In genomic region chr7:120600607-120601006, GRCh38 we compare ENCODE assay signal across 20 cellular contexts.
DNase-seq lines count a peak whose midpoint lies in the region; ATAC-seq, FAIRE-seq and TF ChIP-seq lines count a peak whose summit lies in the region.
"Had no signal": no experiment of that assay in that cellular context is flagged by ENCODE, and none has a peak within 500 bp of the region (broad histone marks: within the 10 kb centered on the region; RNA-seq: fewer than 3 reads in every experiment).

No MANE protein-coding gene starts in this region.

- H3K4me3 ChIP-seq in K562 (no peak overlapping the region), kidney (ENCODE audit: low read length in 2 of 2) (no peak overlapping the region)
- H3K4me3 ChIP-seq: BLaER1 treated with 17β-estradiol and CSF1 and Interleukin-3, amounts not matched to agents 10 nM and 100 nM had no signal

- no peak for ATAC-seq in K562
- ATAC-seq: CD8-positive, alpha-beta T cell had no signal

- H3K79me2 ChIP-seq in K562 (ENCODE audit: control insufficient read depth, insufficient read depth, low read length), result no peaks in the 10 kb centered on the region

- no peak overlapping the region for H2AFZ ChIP-seq in K562 (ENCODE audit: low read depth, low read length)

- CTCF ChIA-PET in K562 (lab: Yijun Ruan, JAX; ENCODE audit: low intra/inter-chr PET ratio), result no interaction called here

- in situ Hi-C loops in K562 (cut with MboI), result no loop called here

- FAIRE-seq in A204.1 (lab: Jason Lieb, UNC) (peak; percentile 67), K562 (lab: Jason Lieb, UNC) (no peak), kidney (lab: Jason Lieb, UNC) (peak; percentile 63)
- FAIRE-seq: D721Med, G401.6, GM12891 had no signal

- H3K9me3 ChIP-seq in K562 (replicated peaks; ENCODE audit: control insufficient read depth, insufficient read depth, low read depth, low read length) (no peaks in the 10 kb centered on the region), kidney (ENCODE audit: control insufficient read depth in 1 of 2, low read length in 2 of 2) (no peaks in the 10 kb centered on the region)
- H3K9me3 ChIP-seq: Caco-2 had no signal

- H3K4me1 ChIP-seq in K562 (replicated peaks in 1 of 2; ENCODE audit: control insufficient read depth in 2 of 2, insufficient read depth in 2 of 2, low read length in 2 of 2) (no peaks in the 10 kb centered on the region), kidney (ENCODE audit: control insufficient read depth in 1 of 2, insufficient read depth in 1 of 2, low read depth in 1 of 2, low read length in 2 of 2) (no peaks in the 10 kb centered on the region)
- H3K4me1 ChIP-seq: Caco-2 had no signal

- 0% methylated on average over 1 of the region's 1 CpG for WGBS in K562 (ENCODE audit: insufficient coverage, low coverage, missing lambda C conversion rate)

- POLR2A ChIA-PET in K562 (lab: Yijun Ruan, JAX), result no interaction called here

- H3K27me3 ChIP-seq in K562 (ENCODE audit: control insufficient read depth in 2 of 2, insufficient read depth in 2 of 2, low read length in 2 of 2), result no peaks in the 10 kb centered on the region
- H3K27me3 ChIP-seq: BLaER1 treated with 17β-estradiol and CSF1 and Interleukin-3, amounts not matched to agents 10 nM and 100 nM had no signal

- H4K20me1 ChIP-seq in K562 (replicated peaks; ENCODE audit: control insufficient read depth, insufficient read depth, low read length), result no peaks in the 10 kb centered on the region
- H4K20me1 ChIP-seq: BLaER1 treated with 17β-estradiol and CSF1 and Interleukin-3, amounts not matched to agents 10 nM and 100 nM had no signal

- H3K36me3 ChIP-seq in K562 (ENCODE audit: control insufficient read depth, insufficient read depth, low read length) (no peaks in the 10 kb centered on the region), kidney (ENCODE audit: control insufficient read depth in 1 of 2, insufficient read depth in 2 of 2, low read length in 2 of 2) (no peaks in the 10 kb centered on the region)
- H3K36me3 ChIP-seq: BLaER1 treated with 17β-estradiol and CSF1 and Interleukin-3, amounts not matched to agents 10 nM and 100 nM had no signal

- no peak overlapping the region for H3K27ac ChIP-seq in K562 (ENCODE audit: extremely low read depth, low read depth, low read length)
- H3K27ac ChIP-seq in kidney (ENCODE audit: low read depth in 2 of 2, low read length in 2 of 2), result no peak overlapping the region
- H3K27ac ChIP-seq: 22Rv1; BLaER1 treated with 17β-estradiol and CSF1 and Interleukin-3, amounts not matched to agents 10 nM and 100 nM; C4-2B had no signal

- DNase-seq in K562 (ENCODE audit: extremely low read depth in 1 of 4, low spot score in 3 of 4) (no peak), kidney (no peak), GM19238 (ENCODE audit: insufficient read length, low spot score) (no peak), AG08396 (ENCODE audit: low spot score) (no peak), cortex of kidney (lab: John Stamatoyannopoulos, UW) (no peak)
- DNase-seq: ACHN; AML-193; Caco-2; Calu3; CD4-positive, alpha-beta T cell; CD8-positive, alpha-beta T cell; DMS79 treated with DMSO at 0.1 percent for 48 hours; GF-D8 had no signal

- BruUV-seq in K562 (replicated peaks; lab: Mats Ljungman, UMichigan), result no TSS peak

- no peaks in the 10 kb centered on the region for H3K9me1 ChIP-seq in K562 (ENCODE audit: control insufficient read depth, insufficient read depth, low read length)

- intact Hi-C loops in K562 (cut with micrococcal nuclease), result no loop called here
- intact Hi-C loops in kidney (cut with DNase I), result no loop called here

- no peak for TF ChIP-seq CTCF in K562 (IDR thresholded peaks at IDR 0.05 in 2 of 3, conservative IDR thresholded peaks at IDR 0.05 in 1 of 3; ENCODE audit: insufficient read depth in 2 of 3, low read depth in 1 of 3, low read length in 3 of 3)
- TF ChIP-seq CTCF in kidney (IDR thresholded peaks at IDR 0.05; ENCODE audit: borderline replicate concordance, extremely low read depth, insufficient read depth), result no peak

- H3K9ac ChIP-seq in K562 (ENCODE audit: insufficient read depth in 1 of 2, low read depth in 2 of 2, low read length in 2 of 2) (no peak overlapping the region), kidney (ENCODE audit: low read length in 2 of 2) (no peak overlapping the region)
- H3K9ac ChIP-seq: BLaER1 treated with 17β-estradiol and CSF1 and Interleukin-3, amounts not matched to agents 10 nM and 100 nM had no signal

- TF ChIP-seq RAD21 in K562 (CRISPR knock-in tag; conservative IDR thresholded peaks at IDR 0.05 in 1 of 2, IDR thresholded peaks at IDR 0.05 in 1 of 2), result no peak

- no peak overlapping the region for H3K4me2 ChIP-seq in K562 (ENCODE audit: insufficient read depth, low read length)
- H3K4me2 ChIP-seq: BLaER1 treated with 17β-estradiol and CSF1 and Interleukin-3, amounts not matched to agents 10 nM and 100 nM had no signal

- TF ChIP-seq EP300 in K562 (IDR thresholded peaks at IDR 0.05; ENCODE audit: low read length), result no peak

- no peak for TF ChIP-seq POLR2A in K562 (conservative IDR thresholded peaks at IDR 0.05)

TF ChIP-seq in K562, 482 proteins besides CTCF, POLR2A, EP300 and RAD21:
- TF ChIP-seq C11orf30 (IDR thresholded peaks at IDR 0.05; ENCODE audit: low read depth), result peak; percentile 54
- TF ChIP-seq ZFP1 (CRISPR knock-in tag; IDR thresholded peaks at IDR 0.05), result no peak
- peak; percentile 74 for TF ChIP-seq ZNF316 (IDR thresholded peaks at IDR 0.05)
